Comparison of ENCODE assay signal across 8 cellular contexts in genomic region chr1:9784508-9785133, GRCh38. TPM values are rescaled to one million over a fixed set of nuclear protein-coding genes. Genes with fewer than 3 reads are reported as not detected.
A peak's percentile ranks its signal among the peaks of the same experiment; 100 is the strongest.
DNase-seq lines count a peak whose midpoint lies in the region; TF ChIP-seq lines count a peak whose summit lies in the region.

No MANE protein-coding gene starts in this region.

- H3K27ac ChIP-seq in RWPE1, result peak overlapping the region; percentile 59
- no peak overlapping the region for H3K27ac ChIP-seq in hepatocyte

- no peak overlapping the region for H2AFZ ChIP-seq in hepatocyte

- H3K27me3 ChIP-seq in hepatocyte, result no peaks in the 10 kb centered on the region

- no peaks in the 10 kb centered on the region for H3K36me3 ChIP-seq in hepatocyte (replicated peaks; ENCODE audit: insufficient read depth, low read depth)

- in situ Hi-C loops in Caki2 (cut with HindIII; ENCODE audit: low pct_unique_long_range_greater_than_20kb, low sequenced_read_pairs), result no loop called here

- CTCF ChIA-PET in RWPE1 (lab: Yijun Ruan, JAX), result interaction anchor here (0.6 to 1.3 kb wide), 12 partner anchors 18 to 672 kb away, joined by 3 to 8 read pairs (median 4); no protein-coding TSS in a partner anchor

- TF ChIP-seq CTCF in RWPE1 (conservative IDR thresholded peaks at IDR 0.05; ENCODE audit: low read depth) (peak; percentile 82), hepatocyte (IDR thresholded peaks at IDR 0.05; ENCODE audit: poor library complexity) (peak; percentile 73)

- H4K20me1 ChIP-seq in hepatocyte (ENCODE audit: insufficient read depth, poor library complexity, severe bottlenecking), result peaks cover 11% of the 10 kb centered on the region

- no peaks in the 10 kb centered on the region for H3K9me2 ChIP-seq in hepatocyte (replicated peaks; ENCODE audit: insufficient read depth)

- no peaks in the 10 kb centered on the region for H3K4me1 ChIP-seq in hepatocyte (ENCODE audit: insufficient read depth)

- no peak overlapping the region for H3K4me2 ChIP-seq in hepatocyte

- POLR2A ChIA-PET in RWPE1 (lab: Yijun Ruan, JAX; ENCODE audit: low non-redundant PET), result no interaction called here

- DNase-seq in Caki2 (ENCODE audit: low read depth) (peak; percentile 38), HuH-7 (ENCODE audit: low spot score) (peak; percentile 52), RWPE1 (ENCODE audit: low spot score) (peak; percentile 55), hepatocyte (ENCODE audit: low spot score) (peak; percentile 77), epidermal melanocyte (ENCODE audit: insufficient read length, low spot score) (no peak), T1000 (lab: John Stamatoyannopoulos, UW) (no peak)
- DNase-seq in activated effector memory CD4-positive, alpha-beta T cell treated with anti-CD3 and anti-CD28 coated beads, Interleukin-2, amount 50 U/mL, for 16 hours, result peak; percentile 84
- DNase-seq in stimulated activated CD4-positive, alpha-beta T cell treated with anti-CD3 and anti-CD28 coated beads, Interleukin-2, amount 100 ng/mL, for 4 hours (ENCODE audit: low read depth), result peak; percentile 63

- H3K4me3 ChIP-seq in hepatocyte, result no peak overlapping the region

- no peaks in the 10 kb centered on the region for H3K9me3 ChIP-seq in hepatocyte (ENCODE audit: low read depth)

- WGBS in hepatocyte (ENCODE audit: low lambda C conversion rate, missing lambda C conversion rate), result 65% methylated on average over 3 of the region's 3 CpGs

- peaks cover 83% of the 10 kb centered on the region for H3K79me2 ChIP-seq in hepatocyte

RNA-seq across cellular contexts. Expression of gene CLSTN1, which starts 39.1 kb away (rescaled TPM):
- 144 and 149 TPM in 2 replicates for total RNA-seq in Caki2 (2014; rRNA removed; shearing (Covaris generic); ENCODE audit: low replicate concordance)
- 40.5 and 47.7 TPM in 2 replicates for total RNA-seq in hepatocyte
- 64.9 and 74.2 TPM in 2 replicates for polyA plus RNA-seq in hepatocyte

Comparison
In these comparisons a context has a peak if more than half of its experiments do, and no peak if none do; other contexts are left out.
1. DNase-seq: peak in Caki2 (single experiment), HuH-7 (single experiment), RWPE1 (single experiment), activated effector memory CD4-positive, alpha-beta T cell treated with anti-CD3 and anti-CD28 coated beads, Interleukin-2, amount 50 U/mL, for 16 hours (single experiment), hepatocyte (single experiment) and stimulated activated CD4-positive, alpha-beta T cell treated with anti-CD3 and anti-CD28 coated beads, Interleukin-2, amount 100 ng/mL, for 4 hours (single experiment); none in epidermal melanocyte (single experiment) and T1000 (single experiment).